9 cellular contexts compared by ENCODE assay signal in the genomic region with DNA sequence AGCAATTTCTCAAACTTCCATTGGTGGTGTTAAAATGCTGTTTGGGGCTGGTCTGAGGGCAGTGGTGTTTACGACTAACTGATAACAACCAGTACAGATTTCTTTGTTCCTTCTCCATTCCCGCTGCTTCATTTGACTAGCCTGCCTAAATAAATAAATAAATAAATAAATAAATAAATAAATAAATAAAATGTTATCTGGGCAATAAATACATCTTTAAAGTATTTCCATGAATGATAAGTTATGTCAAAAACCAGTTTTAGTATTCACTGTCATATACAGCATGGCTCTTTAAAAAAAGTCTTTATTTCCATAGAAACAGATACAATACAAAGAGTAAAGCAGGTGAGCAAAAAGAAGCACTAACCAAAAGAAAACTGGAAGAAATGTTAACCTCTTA.
"Had no signal": no experiment of that assay in that cellular context is flagged by ENCODE, and none has a peak within 500 bp of the region (broad histone marks: within the 10 kb centered on the region; RNA-seq: fewer than 3 reads in every experiment).

No MANE protein-coding gene starts in this region.

- H3K27ac ChIP-seq: HL-60 had no signal

- FAIRE-seq: H1, H54, HepG2 had no signal

- H3K4me3 ChIP-seq: GM23338 had no signal

- DNase-seq: H9, HCEC 1CT, HFFc6, KBM-7 had no signal

- H2AFZ ChIP-seq: GM23338 had no signal

- H3K4me2 ChIP-seq: GM23338 had no signal
